9 cellular contexts compared by ENCODE assay signal in the genomic region with DNA sequence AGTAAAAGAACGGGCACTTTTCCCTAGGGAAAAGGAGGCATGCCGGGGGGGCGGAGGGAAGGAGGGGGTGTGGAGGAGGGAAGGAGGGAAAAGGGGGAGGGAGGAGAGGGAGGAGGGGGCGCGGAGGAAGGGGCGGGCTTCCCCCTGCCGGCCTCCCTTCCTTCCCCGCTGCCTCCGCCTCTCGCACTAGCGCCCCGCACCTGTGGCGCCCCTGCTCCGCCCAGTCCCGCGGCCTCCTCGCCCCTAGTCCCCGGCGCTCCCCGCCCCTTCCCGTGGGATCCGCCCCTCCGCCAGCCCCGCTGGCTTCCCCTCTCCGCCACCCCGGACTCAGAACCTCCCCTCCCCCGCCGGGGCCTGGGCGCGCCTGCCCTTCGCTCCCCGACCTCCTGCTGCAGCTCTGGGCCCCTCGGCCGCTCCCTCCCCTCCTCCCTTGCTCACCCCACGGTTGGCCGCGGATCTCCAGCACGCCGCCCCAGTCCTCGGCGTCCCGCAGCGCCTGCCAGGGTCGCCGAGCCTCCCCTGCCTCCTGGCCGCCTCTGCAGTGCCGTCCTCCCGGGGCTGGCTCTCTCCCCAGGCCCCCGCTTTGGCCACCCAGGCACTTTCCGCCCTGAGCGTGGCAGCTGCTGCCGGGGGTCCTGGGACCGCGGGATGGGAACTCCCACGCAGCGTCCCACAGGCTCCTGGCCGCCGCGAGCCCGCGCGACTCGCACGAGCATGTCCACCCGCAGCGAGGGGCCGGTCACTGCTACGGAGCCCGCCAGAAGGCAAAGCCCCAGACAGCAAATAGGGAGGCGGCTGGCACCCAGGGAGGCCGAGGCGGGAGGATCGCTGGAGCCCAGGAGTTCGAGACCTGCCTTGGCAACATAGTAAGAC.
DNase-seq lines count a peak whose midpoint lies in the region; ATAC-seq and TF ChIP-seq lines count a peak whose summit lies in the region.
"Had no signal": no experiment of that assay in that cellular context is flagged by ENCODE, and none has a peak within 500 bp of the region (broad histone marks: within the 10 kb centered on the region; RNA-seq: fewer than 3 reads in every experiment).

No MANE protein-coding gene starts in this region.

- intact Hi-C loops in natural killer cell (cut with micrococcal nuclease): loop anchor here (2.0 kb wide), 1 partner anchor 20 kb away; no protein-coding TSS in a partner anchor
- intact Hi-C loops in uterus (cut with DNase I; ENCODE audit: low total_unique reads): loop anchor here (10.0 kb wide), 1 partner anchor 370 kb away; no protein-coding TSS in a partner anchor

- H3K27me3 Mint-ChIP-seq in natural killer cell (ENCODE audit: low read depth in 2 of 2): peaks cover 20% of the 10 kb centered on the region in 2 donors
- H3K27me3 Mint-ChIP-seq in natural killer cell treated with Interleukin-12 subunit alpha and Interleukin-12 subunit beta and Interleukin-15 and Interleukin-18, amount 100 ng/mL, for 72 hours: peaks cover 24 to 32% of the 10 kb centered on the region in 2 donors

- no peak overlapping the region for H3K27ac Mint-ChIP-seq in natural killer cell
- H3K27ac Mint-ChIP-seq in natural killer cell treated with Interleukin-12 subunit alpha and Interleukin-12 subunit beta and Interleukin-15 and Interleukin-18, amount 100 ng/mL, for 72 hours: no peak overlapping the region

- peak overlapping the region; percentile 55 to 64 for H3K9ac ChIP-seq in duodenal mucosa (ENCODE audit: low read depth in 1 of 2, low read length in 2 of 2)

- H3K9me3 ChIP-seq in duodenal mucosa (ENCODE audit: control insufficient read depth in 1 of 2, low read length in 2 of 2): no peaks in the 10 kb centered on the region
- H3K9me3 ChIP-seq in lung (ENCODE audit: control insufficient read depth in 2 of 2, insufficient read depth in 1 of 2, low read length in 1 of 2): no peaks in the 10 kb centered on the region
- H3K9me3 ChIP-seq in uterus: no peaks in the 10 kb centered on the region

- WGBS in lung, 2 donors: 5% methylated on average over 44 to 70 of the region's 74 CpGs

- ATAC-seq in natural killer cell (peak in 1 of 3 donors; percentile 45), lung (ENCODE audit: insufficient read depth, low FRiP score) (peak; percentile 19), HG03521 (IDR thresholded peaks at IDR 0.05; ENCODE audit: unreplicated experiment) (no peak), GM18498 (IDR thresholded peaks at IDR 0.05; ENCODE audit: unreplicated experiment) (no peak)
- no peak for ATAC-seq in natural killer cell treated with Interleukin-12 subunit alpha and Interleukin-12 subunit beta and Interleukin-15 and Interleukin-18, amount 100 ng/mL, for 72 hours

- H3K27ac ChIP-seq in duodenal mucosa (ENCODE audit: low read depth, low read length) (peak overlapping the region; percentile 51), lung (ENCODE audit: low read depth in 1 of 2, low read length in 1 of 2) (no peak overlapping the region), uterus (no peak overlapping the region)

- H3K36me3 Mint-ChIP-seq in natural killer cell: no peaks in the 10 kb centered on the region
- H3K36me3 Mint-ChIP-seq in natural killer cell treated with Interleukin-12 subunit alpha and Interleukin-12 subunit beta and Interleukin-15 and Interleukin-18, amount 100 ng/mL, for 72 hours: no peaks in the 10 kb centered on the region

- DNase-seq in natural killer cell (no peak), lung (ENCODE audit: low spot score) (peak; percentile 70), uterus (peak; percentile 29 to 39), DMS153 treated with DMSO at 0.1 percent for 48 hours (lab: John Stamatoyannopoulos, UW; ENCODE audit: unreplicated experiment) (no peak)
- DNase-seq in natural killer cell treated with Interleukin-12 subunit alpha and Interleukin-12 subunit beta and Interleukin-15 and Interleukin-18, amount 100 ng/mL, for 72 hours (ENCODE audit: low spot score): no peak
- DNase-seq: DMS153 had no signal

- no peak for TF ChIP-seq CTCF in natural killer cell (IDR thresholded peaks at IDR 0.05)
- TF ChIP-seq CTCF in lung (IDR thresholded peaks at IDR 0.05; ENCODE audit: control extremely low read depth, extremely low read depth): no peak
- TF ChIP-seq CTCF in uterus (IDR thresholded peaks at IDR 0.05): no peak

- H3K4me3 ChIP-seq in duodenal mucosa (ENCODE audit: low read depth in 1 of 2, low read length in 2 of 2) (peak overlapping the region; percentile 62 to 68), lung (peak overlapping the region; percentile 48), uterus (peak overlapping the region; percentile 27 to 44)

- peaks cover 7 to 13% of the 10 kb centered on the region in 2 donors for H3K4me1 Mint-ChIP-seq in natural killer cell
- H3K4me1 Mint-ChIP-seq in natural killer cell treated with Interleukin-12 subunit alpha and Interleukin-12 subunit beta and Interleukin-15 and Interleukin-18, amount 100 ng/mL, for 72 hours (ENCODE audit: low read depth in 2 of 2): peaks cover 5 to 14% of the 10 kb centered on the region in 2 donors

- peak overlapping the region; percentile 35 for H3K4me3 Mint-ChIP-seq in natural killer cell
- H3K4me3 Mint-ChIP-seq in natural killer cell treated with Interleukin-12 subunit alpha and Interleukin-12 subunit beta and Interleukin-15 and Interleukin-18, amount 100 ng/mL, for 72 hours: no peak overlapping the region

- H3K27me3 ChIP-seq in duodenal mucosa (ENCODE audit: control insufficient read depth in 1 of 2, insufficient read depth in 2 of 2, low read length in 2 of 2): no peaks in the 10 kb centered on the region
- no peaks in the 10 kb centered on the region for H3K27me3 ChIP-seq in lung (ENCODE audit: control insufficient read depth, insufficient read depth)
- H3K27me3 ChIP-seq in uterus: no peaks in the 10 kb centered on the region

- no peak for TF ChIP-seq POLR2A in uterus (IDR thresholded peaks at IDR 0.05)

- H3K4me1 ChIP-seq in duodenal mucosa (ENCODE audit: control insufficient read depth in 1 of 2, insufficient read depth in 2 of 2, low read length in 2 of 2): peaks cover 33 to 36% of the 10 kb centered on the region in 2 donors
- H3K4me1 ChIP-seq in lung (ENCODE audit: control insufficient read depth in 2 of 2, insufficient read depth in 2 of 2, low read length in 2 of 2): peaks cover 0 to 6% of the 10 kb centered on the region in 2 donors
- H3K4me1 ChIP-seq in uterus: no peaks in the 10 kb centered on the region

- H3K36me3 ChIP-seq in duodenal mucosa (ENCODE audit: control insufficient read depth in 1 of 2, insufficient read depth in 2 of 2, low read length in 2 of 2): no peaks in the 10 kb centered on the region
- H3K36me3 ChIP-seq in lung (ENCODE audit: control insufficient read depth in 2 of 2, insufficient read depth in 2 of 2, low read length in 2 of 2): no peaks in the 10 kb centered on the region
- H3K36me3 ChIP-seq in uterus: no peaks in the 10 kb centered on the region

- no peaks in the 10 kb centered on the region for H3K9me3 Mint-ChIP-seq in natural killer cell
- no peaks in the 10 kb centered on the region for H3K9me3 Mint-ChIP-seq in natural killer cell treated with Interleukin-12 subunit alpha and Interleukin-12 subunit beta and Interleukin-15 and Interleukin-18, amount 100 ng/mL, for 72 hours

Comparison
In these comparisons a context has a peak if more than half of its experiments do, and no peak if none do; other contexts are left out.
1. DNase-seq: peak in lung (single experiment) and uterus (2 of 2); none in natural killer cell (single experiment), natural killer cell treated with Interleukin-12 subunit alpha and Interleukin-12 subunit beta and Interleukin-15 and Interleukin-18, amount 100 ng/mL, for 72 hours (single experiment) and DMS153 treated with DMSO at 0.1 percent for 48 hours (single experiment).
2. Peak in every context shown above with its lines, with median percentiles within 50 percentile points of each other: H3K4me3 ChIP-seq.